ENCODE assay signal across 3 cellular contexts in the genomic region with DNA sequence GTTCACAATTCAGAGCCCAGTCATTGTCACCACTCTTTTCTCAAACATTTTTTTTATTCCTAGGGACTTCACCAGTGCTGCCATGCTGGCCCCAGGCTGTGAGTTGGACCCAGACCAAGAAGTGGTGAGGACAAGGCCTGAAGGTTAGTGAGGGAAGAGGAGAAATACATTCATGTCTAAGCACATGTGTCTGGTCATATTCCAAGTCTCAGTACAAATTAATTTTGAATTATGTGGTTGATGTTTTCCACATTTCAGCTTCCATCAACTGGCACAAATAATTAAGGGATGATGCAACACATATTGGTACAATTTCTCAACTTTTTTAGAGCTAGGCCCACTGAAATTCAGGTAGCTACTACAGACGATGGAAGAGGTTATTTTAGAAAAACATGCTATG.
TF ChIP-seq lines count a peak whose summit lies in the region.

No MANE protein-coding gene starts in this region.

TF ChIP-seq in IMR-90, 13 proteins besides CTCF, POLR2A, EP300 and RAD21:
- TF ChIP-seq BHLHE40 (IDR thresholded peaks at IDR 0.05; ENCODE audit: low read depth, low read length) (no peak), NFE2L2 (IDR thresholded peaks at IDR 0.05; ENCODE audit: low read depth, low read length) (no peak), RFX5 (IDR thresholded peaks at IDR 0.05; ENCODE audit: low read depth, low read length) (no peak), RCOR1 (IDR thresholded peaks at IDR 0.05; ENCODE audit: insufficient replicate concordance, low read length) (no peak), MAFK (IDR thresholded peaks at IDR 0.05; ENCODE audit: low read depth, low read length) (no peak), CEBPB (IDR thresholded peaks at IDR 0.05; ENCODE audit: low read depth, low read length) (peak; percentile 48; the same call in 1 of the 2 replicates), SMC3 (IDR thresholded peaks at IDR 0.05; ENCODE audit: low read depth, low read length) (no peak)
- TF ChIP-seq, protein P1, sequence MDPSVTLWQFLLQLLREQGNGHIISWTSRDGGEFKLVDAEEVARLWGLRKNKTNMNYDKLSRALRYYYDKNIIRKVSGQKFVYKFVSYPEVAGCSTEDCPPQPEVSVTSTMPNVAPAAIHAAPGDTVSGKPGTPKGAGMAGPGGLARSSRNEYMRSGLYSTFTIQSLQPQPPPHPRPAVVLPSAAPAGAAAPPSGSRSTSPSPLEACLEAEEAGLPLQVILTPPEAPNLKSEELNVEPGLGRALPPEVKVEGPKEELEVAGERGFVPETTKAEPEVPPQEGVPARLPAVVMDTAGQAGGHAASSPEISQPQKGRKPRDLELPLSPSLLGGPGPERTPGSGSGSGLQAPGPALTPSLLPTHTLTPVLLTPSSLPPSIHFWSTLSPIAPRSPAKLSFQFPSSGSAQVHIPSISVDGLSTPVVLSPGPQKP (IDR thresholded peaks at IDR 0.05; ENCODE audit: borderline replicate concordance, low read depth, low read length), result no peak
- TF ChIP-seq, protein P2, sequence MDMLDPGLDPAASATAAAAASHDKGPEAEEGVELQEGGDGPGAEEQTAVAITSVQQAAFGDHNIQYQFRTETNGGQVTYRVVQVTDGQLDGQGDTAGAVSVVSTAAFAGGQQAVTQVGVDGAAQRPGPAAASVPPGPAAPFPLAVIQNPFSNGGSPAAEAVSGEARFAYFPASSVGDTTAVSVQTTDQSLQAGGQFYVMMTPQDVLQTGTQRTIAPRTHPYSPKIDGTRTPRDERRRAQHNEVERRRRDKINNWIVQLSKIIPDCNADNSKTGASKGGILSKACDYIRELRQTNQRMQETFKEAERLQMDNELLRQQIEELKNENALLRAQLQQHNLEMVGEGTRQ (IDR thresholded peaks at IDR 0.05; ENCODE audit: low read depth, low read length), result no peak

TF ChIP-seq in SK-N-SH, 30 proteins besides CTCF, POLR2A, EP300 and RAD21:
- TF ChIP-seq CHD2 (IDR thresholded peaks at IDR 0.05; ENCODE audit: low read length, partially characterized antibody) (peak; percentile 57), TCF12 (IDR thresholded peaks at IDR 0.05) (peak; percentile 31; the same call in 1 of the 2 replicates), TAF1 (IDR thresholded peaks at IDR 0.05; ENCODE audit: borderline replicate concordance, low read depth, low read length) (no peak), MXI1 (IDR thresholded peaks at IDR 0.05; ENCODE audit: low read depth, low read length) (peak; percentile 63; the same call in 1 of the 2 replicates), FOXJ3 (CRISPR knock-in tag; IDR thresholded peaks at IDR 0.05) (peak; percentile 75; the same call in 1 of the 2 replicates), GATA2 (CRISPR knock-in tag; IDR thresholded peaks at IDR 0.05) (peak; percentile 58; the same call in 1 of the 2 replicates), FOXM1 (IDR thresholded peaks at IDR 0.05; ENCODE audit: low read depth) (no peak), NFIC (IDR thresholded peaks at IDR 0.05; ENCODE audit: borderline replicate concordance) (no peak), SMC3 (IDR thresholded peaks at IDR 0.05; ENCODE audit: low read depth, low read length) (no peak), RCOR1 (IDR thresholded peaks at IDR 0.05; ENCODE audit: low read length) (peak; percentile 86), FOSL2 (IDR thresholded peaks at IDR 0.05; ENCODE audit: borderline replicate concordance, low read depth) (no peak)
- TF ChIP-seq, protein P3, sequence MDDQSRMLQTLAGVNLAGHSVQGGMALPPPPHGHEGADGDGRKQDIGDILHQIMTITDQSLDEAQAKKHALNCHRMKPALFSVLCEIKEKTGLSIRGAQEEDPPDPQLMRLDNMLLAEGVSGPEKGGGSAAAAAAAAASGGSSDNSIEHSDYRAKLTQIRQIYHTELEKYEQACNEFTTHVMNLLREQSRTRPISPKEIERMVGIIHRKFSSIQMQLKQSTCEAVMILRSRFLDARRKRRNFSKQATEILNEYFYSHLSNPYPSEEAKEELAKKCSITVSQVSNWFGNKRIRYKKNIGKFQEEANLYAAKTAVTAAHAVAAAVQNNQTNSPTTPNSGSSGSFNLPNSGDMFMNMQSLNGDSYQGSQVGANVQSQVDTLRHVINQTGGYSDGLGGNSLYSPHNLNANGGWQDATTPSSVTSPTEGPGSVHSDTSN (IDR thresholded peaks at IDR 0.05), result no peak
- TF ChIP-seq, protein P2 (IDR thresholded peaks at IDR 0.05; ENCODE audit: borderline replicate concordance, low read depth, low read length), result no peak
- TF ChIP-seq, protein P4, sequence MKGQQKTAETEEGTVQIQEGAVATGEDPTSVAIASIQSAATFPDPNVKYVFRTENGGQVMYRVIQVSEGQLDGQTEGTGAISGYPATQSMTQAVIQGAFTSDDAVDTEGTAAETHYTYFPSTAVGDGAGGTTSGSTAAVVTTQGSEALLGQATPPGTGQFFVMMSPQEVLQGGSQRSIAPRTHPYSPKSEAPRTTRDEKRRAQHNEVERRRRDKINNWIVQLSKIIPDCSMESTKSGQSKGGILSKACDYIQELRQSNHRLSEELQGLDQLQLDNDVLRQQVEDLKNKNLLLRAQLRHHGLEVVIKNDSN (IDR thresholded peaks at IDR 0.05; ENCODE audit: borderline replicate concordance, low read depth), result no peak
- TF ChIP-seq, protein P5, sequence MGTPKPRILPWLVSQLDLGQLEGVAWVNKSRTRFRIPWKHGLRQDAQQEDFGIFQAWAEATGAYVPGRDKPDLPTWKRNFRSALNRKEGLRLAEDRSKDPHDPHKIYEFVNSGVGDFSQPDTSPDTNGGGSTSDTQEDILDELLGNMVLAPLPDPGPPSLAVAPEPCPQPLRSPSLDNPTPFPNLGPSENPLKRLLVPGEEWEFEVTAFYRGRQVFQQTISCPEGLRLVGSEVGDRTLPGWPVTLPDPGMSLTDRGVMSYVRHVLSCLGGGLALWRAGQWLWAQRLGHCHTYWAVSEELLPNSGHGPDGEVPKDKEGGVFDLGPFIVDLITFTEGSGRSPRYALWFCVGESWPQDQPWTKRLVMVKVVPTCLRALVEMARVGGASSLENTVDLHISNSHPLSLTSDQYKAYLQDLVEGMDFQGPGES (IDR thresholded peaks at IDR 0.05; ENCODE audit: low read depth, low read length), result no peak

TF ChIP-seq in K562, 482 proteins besides CTCF, POLR2A, EP300 and RAD21:
- no peak for TF ChIP-seq CEBPG (CRISPR knock-in tag; IDR thresholded peaks at IDR 0.05)
- TF ChIP-seq CEBPG (tag; conservative IDR thresholded peaks at IDR 0.05 in 1 of 2, IDR thresholded peaks at IDR 0.05 in 1 of 2), result peak; percentile 44 to 76
- no peak for TF ChIP-seq DACH1 (IDR thresholded peaks at IDR 0.05; ENCODE audit: partially characterized antibody)
- TF ChIP-seq, protein P6, sequence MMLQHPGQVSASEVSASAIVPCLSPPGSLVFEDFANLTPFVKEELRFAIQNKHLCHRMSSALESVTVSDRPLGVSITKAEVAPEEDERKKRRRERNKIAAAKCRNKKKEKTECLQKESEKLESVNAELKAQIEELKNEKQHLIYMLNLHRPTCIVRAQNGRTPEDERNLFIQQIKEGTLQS (IDR thresholded peaks at IDR 0.05), result peak; percentile 67
- TF ChIP-seq, protein P6 (CRISPR knock-in tag; conservative IDR thresholded peaks at IDR 0.05), result no peak
- TF ChIP-seq HMG20A (CRISPR knock-in tag; conservative IDR thresholded peaks at IDR 0.05), result no peak
- no peak for TF ChIP-seq TCF3 (CRISPR knock-in tag; IDR thresholded peaks at IDR 0.05)
- no peak for TF ChIP-seq NBN (IDR thresholded peaks at IDR 0.05; ENCODE audit: low read depth)
- TF ChIP-seq CEBPB (tag; IDR thresholded peaks at IDR 0.05), result 0 out of 2 replicates have a peak, but pooled peaks have one; percentile 37
